In genomic region chr12:47160296-47161244, GRCh38 we compare ENCODE assay signal across 20 cellular contexts.
DNase-seq lines count a peak whose midpoint lies in the region; ATAC-seq and TF ChIP-seq lines count a peak whose summit lies in the region.
"Had no signal": no experiment of that assay in that cellular context is flagged by ENCODE, and none has a peak within 500 bp of the region (broad histone marks: within the 10 kb centered on the region; RNA-seq: fewer than 3 reads in every experiment).

No MANE protein-coding gene starts in this region.

- H3F3A ChIP-seq in MM.1S (ENCODE audit: insufficient read depth, low read length), result no peaks in the 10 kb centered on the region

- H2BK12ac ChIP-seq in trophoblast cell (ENCODE audit: low read length), result no peak overlapping the region

- no peak overlapping the region for H4K12ac ChIP-seq in trophoblast cell (ENCODE audit: low read depth, low read length)

- no peak overlapping the region for H4K91ac ChIP-seq in trophoblast cell (ENCODE audit: low read depth, low read length)

- H3K4ac ChIP-seq in trophoblast cell (ENCODE audit: low read depth, low read length), result no peak overlapping the region

- H3K4me1 Mint-ChIP-seq in activated B cell treated with CpG ODN at 0.5 μM for 24 hours, result peaks cover 14% of the 10 kb centered on the region
- H3K4me1 Mint-ChIP-seq in nephron progenitor cell, result peaks cover 8% of the 10 kb centered on the region
- H3K4me1 Mint-ChIP-seq in stimulated activated effector memory CD8-positive, alpha-beta T cell treated with anti-CD3 and anti-CD28 coated beads, Interleukin-12 subunit alpha, Interleukin-12 subunit beta, amount 100 ng/mL, for 72 hours, result peaks cover 28% of the 10 kb centered on the region

- ATAC-seq in activated B cell treated with CpG ODN at 0.5 μM for 24 hours (ENCODE audit: low read depth), result peak; percentile 49
- ATAC-seq in stimulated activated effector memory CD8-positive, alpha-beta T cell treated with anti-CD3 and anti-CD28 coated beads, Interleukin-12 subunit alpha, Interleukin-12 subunit beta, amount 100 ng/mL, for 72 hours, result no peak

- no peak for TF ChIP-seq CTCF in activated B cell treated with CpG ODN at 0.5 μM for 24 hours (IDR thresholded peaks at IDR 0.05)
- TF ChIP-seq CTCF in MM.1S (IDR thresholded peaks at IDR 0.05; ENCODE audit: low read length), result no peak
- no peak for TF ChIP-seq CTCF in nephron progenitor cell (IDR thresholded peaks at IDR 0.05)

- no peak overlapping the region for H3K23ac ChIP-seq in trophoblast cell (ENCODE audit: low read length)

- no peak overlapping the region for H4K8ac ChIP-seq in trophoblast cell (ENCODE audit: low read depth, low read length)

- POLR2A ChIA-PET in activated B cell treated with CpG ODN at 0.5 μM for 24 hours (lab: Charles Lee), result no interaction called here

- H2BK5ac ChIP-seq in trophoblast cell (ENCODE audit: low read depth, low read length, poor library complexity), result no peak overlapping the region

- CTCF ChIA-PET in activated B cell treated with CpG ODN at 0.5 μM for 24 hours (lab: Charles Lee), result no interaction called here

- H3K18ac ChIP-seq in trophoblast cell (ENCODE audit: low read length), result no peak overlapping the region

- H3K14ac ChIP-seq in trophoblast cell (ENCODE audit: low read length), result no peak overlapping the region

- no peaks in the 10 kb centered on the region for H3K9me3 ChIP-seq in trophoblast cell (ENCODE audit: insufficient read depth, low read depth, low read length)
- no peaks in the 10 kb centered on the region for H3K9me3 ChIP-seq in MM.1S (replicated peaks; ENCODE audit: insufficient read depth, low read length)
- H3K9me3 ChIP-seq: SJCRH30 had no signal

- H3K4me2 ChIP-seq in trophoblast cell (ENCODE audit: low read length), result no peak overlapping the region
- H3K4me2 ChIP-seq in MM.1S (ENCODE audit: low read depth, low read length), result no peak overlapping the region

- H3K79me1 ChIP-seq in trophoblast cell (ENCODE audit: low read length), result no peaks in the 10 kb centered on the region

- H3K27ac Mint-ChIP-seq in activated B cell treated with CpG ODN at 0.5 μM for 24 hours (no peak overlapping the region), nephron progenitor cell (no peak overlapping the region)
- H3K27ac Mint-ChIP-seq in stimulated activated effector memory CD8-positive, alpha-beta T cell treated with anti-CD3 and anti-CD28 coated beads, Interleukin-12 subunit alpha, Interleukin-12 subunit beta, amount 100 ng/mL, for 72 hours, result no peak overlapping the region
- H3K27ac Mint-ChIP-seq: CD4-positive, alpha-beta T cell; H9 had no signal

- H3K9ac ChIP-seq in trophoblast cell (ENCODE audit: low read length) (no peak overlapping the region), MM.1S (ENCODE audit: low read length) (no peak overlapping the region)

- H3K79me2 ChIP-seq in trophoblast cell (ENCODE audit: control insufficient read depth, insufficient read depth, low read length, poor library complexity) (no peaks in the 10 kb centered on the region), MM.1S (ENCODE audit: low read length) (no peaks in the 10 kb centered on the region)

- H3K27me3 Mint-ChIP-seq in activated B cell treated with CpG ODN at 0.5 μM for 24 hours, result no peaks in the 10 kb centered on the region
- H3K27me3 Mint-ChIP-seq in nephron progenitor cell (ENCODE audit: low read depth, poor library complexity), result no peaks in the 10 kb centered on the region
- H3K27me3 Mint-ChIP-seq: CD4-positive, alpha-beta T cell had no signal

- H2BK120ac ChIP-seq in trophoblast cell (ENCODE audit: insufficient read depth, low read length, poor library complexity), result no peak overlapping the region

- intact Hi-C loops in activated B cell treated with CpG ODN at 0.5 μM for 24 hours (cut with micrococcal nuclease), result no loop called here

- H3K36me3 ChIP-seq in trophoblast cell (ENCODE audit: control insufficient read depth in 1 of 2, insufficient read depth in 2 of 2, low read length in 2 of 2) (no peaks in the 10 kb centered on the region), MM.1S (replicated peaks; ENCODE audit: insufficient read depth, low read length) (no peaks in the 10 kb centered on the region)
- H3K36me3 ChIP-seq: MG63, SJCRH30 had no signal

- H3K27me3 ChIP-seq in trophoblast cell (ENCODE audit: insufficient read depth, low read length) (no peaks in the 10 kb centered on the region), MM.1S (replicated peaks; ENCODE audit: insufficient read depth, low read length) (no peaks in the 10 kb centered on the region)
- H3K27me3 ChIP-seq: MG63, SJCRH30 had no signal

- H2AK5ac ChIP-seq in trophoblast cell (ENCODE audit: low read length), result no peak overlapping the region

- no CpG with 5 or more reads among the region's 2 CpGs for WGBS in trophoblast cell (ENCODE audit: extremely low coverage, insufficient coverage, insufficient read length)

- DNase-seq in EH (ENCODE audit: low read depth) (peak; percentile 24), MV-4-11 (lab: John Stamatoyannopoulos, UW) (peak; percentile 80), activated B cell treated with CpG ODN at 0.5 μM for 24 hours (no peak), trophoblast cell (peak; percentile 72 to 93), MM.1S (no peak), nephron progenitor cell (no peak)
- DNase-seq in stimulated activated effector memory CD8-positive, alpha-beta T cell treated with anti-CD3 and anti-CD28 coated beads, Interleukin-12 subunit alpha, Interleukin-12 subunit beta, amount 100 ng/mL, for 72 hours (ENCODE audit: low spot score in 2 of 2), result no peak
- DNase-seq: ACHN; CD4-positive, alpha-beta T cell; DMS53; H9; Karpas-422; MG63; NCI-H146; NCI-H2081 treated with DMSO at 0.1 percent for 48 hours; NCI-H524; OCI-M1; RPMI8226; SJCRH30; SW 1271 had no signal

- H3K4me3 Mint-ChIP-seq in activated B cell treated with CpG ODN at 0.5 μM for 24 hours, result no peak overlapping the region
- no peak overlapping the region for H3K4me3 Mint-ChIP-seq in nephron progenitor cell
- H3K4me3 Mint-ChIP-seq in stimulated activated effector memory CD8-positive, alpha-beta T cell treated with anti-CD3 and anti-CD28 coated beads, Interleukin-12 subunit alpha, Interleukin-12 subunit beta, amount 100 ng/mL, for 72 hours, result no peak overlapping the region
- H3K4me3 Mint-ChIP-seq: CD4-positive, alpha-beta T cell; H9 had no signal

- no peak overlapping the region for H3K4me3 ChIP-seq in trophoblast cell (ENCODE audit: low read depth, low read length)
- no peak overlapping the region for H3K4me3 ChIP-seq in MM.1S (ENCODE audit: low read length)
- H3K4me3 ChIP-seq: MG63, SJCRH30 had no signal

- H2AFZ ChIP-seq in trophoblast cell (ENCODE audit: insufficient read depth, low read length, poor library complexity) (no peak overlapping the region), MM.1S (ENCODE audit: low read length) (no peak overlapping the region)

- H3K36me3 Mint-ChIP-seq in activated B cell treated with CpG ODN at 0.5 μM for 24 hours (ENCODE audit: low read depth), result peaks cover 30% of the 10 kb centered on the region
- no peaks in the 10 kb centered on the region for H3K36me3 Mint-ChIP-seq in nephron progenitor cell (ENCODE audit: low read depth)
- H3K36me3 Mint-ChIP-seq in stimulated activated effector memory CD8-positive, alpha-beta T cell treated with anti-CD3 and anti-CD28 coated beads, Interleukin-12 subunit alpha, Interleukin-12 subunit beta, amount 100 ng/mL, for 72 hours, result peaks cover 6% of the 10 kb centered on the region

- no peaks in the 10 kb centered on the region for H3K4me1 ChIP-seq in trophoblast cell (ENCODE audit: control insufficient read depth in 1 of 2, insufficient read depth in 2 of 2, low read length in 2 of 2)
- peaks cover 20% of the 10 kb centered on the region for H3K4me1 ChIP-seq in MM.1S (ENCODE audit: low read length)
- H3K4me1 ChIP-seq: SJCRH30 had no signal

- H3K27ac ChIP-seq in trophoblast cell (ENCODE audit: low read depth, low read length) (no peak overlapping the region), MM.1S (ENCODE audit: low read length) (no peak overlapping the region)
- H3K27ac ChIP-seq: SJCRH30 had no signal

- no peaks in the 10 kb centered on the region for H3K9me2 ChIP-seq in MM.1S (replicated peaks; ENCODE audit: insufficient read depth, low read length)

- H4K20me1 ChIP-seq in MM.1S (ENCODE audit: insufficient read depth, low read length), result no peaks in the 10 kb centered on the region

- H3K9me3 Mint-ChIP-seq in activated B cell treated with CpG ODN at 0.5 μM for 24 hours (peaks cover 2% of the 10 kb centered on the region), nephron progenitor cell (peaks cover 19% of the 10 kb centered on the region)
- peaks cover 6% of the 10 kb centered on the region for H3K9me3 Mint-ChIP-seq in stimulated activated effector memory CD8-positive, alpha-beta T cell treated with anti-CD3 and anti-CD28 coated beads, Interleukin-12 subunit alpha, Interleukin-12 subunit beta, amount 100 ng/mL, for 72 hours

Comparison
In these comparisons a context has a peak if more than half of its experiments do, and no peak if none do; other contexts are left out.
1. DNase-seq: peak in EH (single experiment), MV-4-11 (single experiment) and trophoblast cell (2 of 2); none in activated B cell treated with CpG ODN at 0.5 μM for 24 hours (single experiment), MM.1S (single experiment), nephron progenitor cell (single experiment) and stimulated activated effector memory CD8-positive, alpha-beta T cell treated with anti-CD3 and anti-CD28 coated beads, Interleukin-12 subunit alpha, Interleukin-12 subunit beta, amount 100 ng/mL, for 72 hours (0 of 2).